Comparison of ENCODE assay signal across 8 cellular contexts in the genomic region with DNA sequence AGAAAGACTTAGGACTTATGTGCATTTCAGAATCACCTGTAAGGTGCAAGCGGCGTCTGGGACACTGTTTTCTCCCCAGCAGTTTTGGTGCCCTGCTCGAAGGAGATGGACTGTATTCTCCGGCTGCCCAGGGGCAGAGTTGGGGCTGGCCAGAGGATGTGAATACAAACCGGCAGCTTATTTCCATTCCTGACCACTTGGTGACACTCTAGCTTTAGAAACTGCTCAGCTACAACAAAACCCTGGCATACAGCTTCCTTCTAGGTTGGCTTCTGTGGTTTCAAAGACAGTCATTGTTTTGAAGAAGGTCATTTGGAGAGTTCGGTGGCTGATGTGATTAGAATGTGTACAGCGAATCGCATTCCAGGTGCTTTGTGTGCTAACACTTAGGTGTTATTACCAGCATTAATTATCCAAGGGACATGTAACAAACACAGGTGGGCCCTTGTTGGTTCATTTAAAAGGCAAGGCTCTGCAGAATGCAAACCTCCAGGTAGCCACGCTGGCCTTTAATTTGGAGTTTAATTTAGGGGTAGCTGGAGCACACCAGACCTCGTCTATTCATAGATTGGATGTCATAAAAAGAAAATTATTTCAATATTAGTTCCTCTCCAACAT.
A peak's percentile ranks its signal among the peaks of the same experiment; 100 is the strongest.
DNase-seq lines count a peak whose midpoint lies in the region; ATAC-seq and TF ChIP-seq lines count a peak whose summit lies in the region.

No MANE protein-coding gene starts in this region.

- no peak overlapping the region for H3K4me3 Mint-ChIP-seq in activated T-cell treated with anti-CD3 and anti-CD28 coated beads, Interleukin-2, amount 50 U/mL, for 72 hours
- H3K4me3 Mint-ChIP-seq in H9 (no peak overlapping the region), endodermal cell (no peak overlapping the region)

- CTCF ChIA-PET in RWPE1 (lab: Yijun Ruan, JAX), result interaction anchor here (0.5 to 1.9 kb wide), 11 partner anchors 19 to 1747 kb away, joined by 3 to 7 read pairs (median 4); no protein-coding TSS in a partner anchor

- WGBS in H9 (ENCODE audit: extremely low coverage, insufficient read length, low lambda C conversion rate), result no CpG with 5 or more reads among the region's 10 CpGs
- 44 to 63% methylated on average over 4 to 9 of the region's 10 CpGs for WGBS in endodermal cell (ENCODE audit: insufficient coverage in 1 of 2, insufficient read length in 1 of 2), 2 experiments
- WGBS in mesendoderm (ENCODE audit: extremely low coverage, insufficient coverage, low lambda C conversion rate), result no CpG with 5 or more reads among the region's 10 CpGs

- no peak overlapping the region for H2BK20ac ChIP-seq in H9 (ENCODE audit: low read depth, low read length, poor library complexity, severe bottlenecking)

- no peak overlapping the region for H3K27ac ChIP-seq in H9 (ENCODE audit: insufficient read length, low read depth, low read length)
- H3K27ac ChIP-seq in RWPE1, result no peak overlapping the region
- no peak overlapping the region for H3K27ac ChIP-seq in endodermal cell (ENCODE audit: low read depth, low read length)
- no peak overlapping the region for H3K27ac ChIP-seq in mesendoderm (ENCODE audit: low read depth, low read length)
- no peak overlapping the region for H3K27ac ChIP-seq in gastrocnemius medialis

- H3K36me3 Mint-ChIP-seq in activated T-cell treated with anti-CD3 and anti-CD28 coated beads, Interleukin-2, amount 50 U/mL, for 72 hours (ENCODE audit: insufficient read depth in 2 of 2), result no peaks in the 10 kb centered on the region
- H3K36me3 Mint-ChIP-seq in H9 (ENCODE audit: insufficient read depth in 1 of 3, low read depth in 3 of 3) (no peaks in the 10 kb centered on the region), endodermal cell (ENCODE audit: low read depth) (no peaks in the 10 kb centered on the region)

- peak; percentile 0 for DNase-seq in activated T-cell treated with anti-CD3 and anti-CD28 coated beads, Interleukin-2, amount 50 U/mL, for 72 hours
- no peak for DNase-seq in activated T-cell treated with anti-CD3 and anti-CD28 coated beads, Interleukin-2, amount 50 U/mL, for 48 hours
- peak; percentile 68 for DNase-seq in H9
- peak; percentile 83 to 86 for DNase-seq in Kasumi-1 (lab: John Stamatoyannopoulos, UW)
- DNase-seq in RWPE1 (ENCODE audit: low spot score), result peak; percentile 75
- DNase-seq in endodermal cell, result peak; percentile 84
- DNase-seq in mesendoderm, result peak; percentile 82
- no peak for DNase-seq in gastrocnemius medialis

- no peak overlapping the region for H2BK15ac ChIP-seq in H9 (ENCODE audit: low read depth, low read length)
- H2BK15ac ChIP-seq in mesendoderm (replicated peaks; ENCODE audit: low read depth), result no peak overlapping the region

- no peak overlapping the region for H2BK12ac ChIP-seq in H9 (ENCODE audit: insufficient read length, low read depth, low read length)

- ATAC-seq in activated T-cell treated with anti-CD3 and anti-CD28 coated beads, Interleukin-2, amount 50 U/mL, for 72 hours (replicated peaks in 1 of 2), result peak; percentile 48 to 51
- ATAC-seq in gastrocnemius medialis, result no peak

- no peak overlapping the region for H4K5ac ChIP-seq in H9 (ENCODE audit: insufficient read length, low read depth, low read length)
- no peak overlapping the region for H4K5ac ChIP-seq in mesendoderm (ENCODE audit: low read length)

- H4K91ac ChIP-seq in H9 (ENCODE audit: insufficient read length, low read depth, low read length), result no peak overlapping the region

- H4K8ac ChIP-seq in H9 (replicated peaks; ENCODE audit: insufficient read length, low read depth, low read length) (no peak overlapping the region), mesendoderm (ENCODE audit: low read depth, low read length) (no peak overlapping the region)

- no peak overlapping the region for H3K4me2 ChIP-seq in H9 (ENCODE audit: insufficient read depth, insufficient read length, low read length)
- H3K4me2 ChIP-seq in mesendoderm (ENCODE audit: low read length), result no peak overlapping the region

- TF ChIP-seq POLR2A in gastrocnemius medialis (IDR thresholded peaks at IDR 0.05), result no peak

- H2AK5ac ChIP-seq in H9 (ENCODE audit: insufficient read length, low read length), result no peak overlapping the region
- H2AK5ac ChIP-seq in mesendoderm (ENCODE audit: low read length), result no peak overlapping the region

- H2AFZ ChIP-seq in H9 (ENCODE audit: low read length), result no peak overlapping the region

- H3K79me1 ChIP-seq in H9 (ENCODE audit: insufficient read depth, low read depth, low read length, poor library complexity, severe bottlenecking), result no peaks in the 10 kb centered on the region
- H3K79me1 ChIP-seq in mesendoderm (ENCODE audit: low read length), result no peaks in the 10 kb centered on the region

- no peak overlapping the region for H3K14ac ChIP-seq in H9 (ENCODE audit: insufficient read depth, low read length)

- no peak overlapping the region for H3K27ac Mint-ChIP-seq in activated T-cell treated with anti-CD3 and anti-CD28 coated beads, Interleukin-2, amount 50 U/mL, for 72 hours
- no peak overlapping the region for H3K27ac Mint-ChIP-seq in H9
- no peak overlapping the region for H3K27ac Mint-ChIP-seq in endodermal cell

- H3K23ac ChIP-seq in H9 (ENCODE audit: insufficient read length, low read depth, low read length) (no peak overlapping the region), mesendoderm (ENCODE audit: low read length) (no peak overlapping the region)

- H3K23me2 ChIP-seq in H9 (ENCODE audit: insufficient read length, low read depth, low read length, poor library complexity, severe bottlenecking), result no peaks in the 10 kb centered on the region

- no peaks in the 10 kb centered on the region for H3K36me3 ChIP-seq in endodermal cell (ENCODE audit: control insufficient read depth, insufficient read depth, low read length)
- H3K36me3 ChIP-seq in mesendoderm (ENCODE audit: control insufficient read depth, insufficient read depth, low read length), result no peaks in the 10 kb centered on the region
- H3K36me3 ChIP-seq in gastrocnemius medialis, result no peaks in the 10 kb centered on the region

- H3T11ph ChIP-seq in H9 (ENCODE audit: low read length), result no peak overlapping the region

- intact Hi-C loops in gastrocnemius medialis (cut with DNase I; ENCODE audit: low total_unique reads), result no loop called here

- in situ Hi-C loops in gastrocnemius medialis (cut with MboI; ENCODE audit: low sequenced_read_pairs in 4 of 4), result no loop called here

- H3K9ac ChIP-seq in H9 (ENCODE audit: extremely low read depth, insufficient read length, low read length) (no peak overlapping the region), endodermal cell (ENCODE audit: extremely low read depth, low read length, poor library complexity, severe bottlenecking) (no peak overlapping the region), mesendoderm (ENCODE audit: low read length) (no peak overlapping the region)

- H2BK5ac ChIP-seq in H9 (ENCODE audit: insufficient read length, low read length) (no peak overlapping the region), mesendoderm (ENCODE audit: low read length) (no peak overlapping the region)

- no peaks in the 10 kb centered on the region for H3K27me3 Mint-ChIP-seq in activated T-cell treated with anti-CD3 and anti-CD28 coated beads, Interleukin-2, amount 50 U/mL, for 72 hours (ENCODE audit: low read depth)
- H3K27me3 Mint-ChIP-seq in H9 (ENCODE audit: low read depth) (no peaks in the 10 kb centered on the region), endodermal cell (ENCODE audit: insufficient read depth) (no peaks in the 10 kb centered on the region)

- H3K4me3 ChIP-seq in endodermal cell (ENCODE audit: low read length) (no peak overlapping the region), mesendoderm (ENCODE audit: low read length) (no peak overlapping the region), gastrocnemius medialis (no peak overlapping the region)

- no peaks in the 10 kb centered on the region for H3K4me1 Mint-ChIP-seq in activated T-cell treated with anti-CD3 and anti-CD28 coated beads, Interleukin-2, amount 50 U/mL, for 72 hours (ENCODE audit: low read depth)
- H3K4me1 Mint-ChIP-seq in H9 (peaks cover 3 to 5% of the 10 kb centered on the region in 2 experiments), endodermal cell (no peaks in the 10 kb centered on the region)

- H3K27me3 ChIP-seq in H9 (ENCODE audit: insufficient read depth, low read length) (no peaks in the 10 kb centered on the region), endodermal cell (ENCODE audit: control insufficient read depth, insufficient read depth, low read length, poor library complexity, severe bottlenecking) (no peaks in the 10 kb centered on the region), mesendoderm (ENCODE audit: insufficient read depth, low read length, poor library complexity) (no peaks in the 10 kb centered on the region), gastrocnemius medialis (no peaks in the 10 kb centered on the region)

- H3K56ac ChIP-seq in H9 (ENCODE audit: insufficient read length, low read depth, low read length), result no peak overlapping the region
- no peak overlapping the region for H3K56ac ChIP-seq in mesendoderm (ENCODE audit: low read length)

- no peak overlapping the region for H2BK120ac ChIP-seq in H9 (ENCODE audit: low read depth, low read length, poor library complexity, severe bottlenecking)
- no peak overlapping the region for H2BK120ac ChIP-seq in mesendoderm (ENCODE audit: low read depth, low read length)

- no peak overlapping the region for H3K4ac ChIP-seq in H9 (ENCODE audit: low read depth, low read length)
- H3K4ac ChIP-seq in mesendoderm (ENCODE audit: low read depth, low read length), result no peak overlapping the region

- peak; percentile 86 for TF ChIP-seq CTCF in H9 (conservative IDR thresholded peaks at IDR 0.05)
- peak; percentile 82 for TF ChIP-seq CTCF in RWPE1 (conservative IDR thresholded peaks at IDR 0.05; ENCODE audit: low read depth)
- peak; percentile 86 for TF ChIP-seq CTCF in endodermal cell (conservative IDR thresholded peaks at IDR 0.05)
- no peak for TF ChIP-seq CTCF in gastrocnemius medialis (IDR thresholded peaks at IDR 0.05 in 4 of 5, conservative IDR thresholded peaks at IDR 0.05 in 1 of 5)

- H3K9me3 ChIP-seq in H9 (ENCODE audit: control insufficient read depth, low read depth, low read length) (no peaks in the 10 kb centered on the region), endodermal cell (ENCODE audit: control insufficient read depth, low read length) (no peaks in the 10 kb centered on the region), gastrocnemius medialis (no peaks in the 10 kb centered on the region)

- H4K20me1 ChIP-seq in H9 (ENCODE audit: control insufficient read depth, insufficient read depth, insufficient read length), result no peaks in the 10 kb centered on the region

- H3K18ac ChIP-seq in H9 (ENCODE audit: insufficient read length, low read depth, low read length) (no peak overlapping the region), mesendoderm (ENCODE audit: low read length) (no peak overlapping the region)

- H3K79me2 ChIP-seq in H9 (ENCODE audit: insufficient read depth, low read length) (no peaks in the 10 kb centered on the region), mesendoderm (ENCODE audit: control insufficient read depth, insufficient read depth, low read length) (no peaks in the 10 kb centered on the region)

- H3K4me1 ChIP-seq in H9 (ENCODE audit: insufficient read depth, low read length), result no peaks in the 10 kb centered on the region
- H3K4me1 ChIP-seq in endodermal cell (ENCODE audit: control insufficient read depth, insufficient read depth, low read length), result no peaks in the 10 kb centered on the region
- H3K4me1 ChIP-seq in mesendoderm (ENCODE audit: control insufficient read depth, low read depth, low read length), result no peaks in the 10 kb centered on the region
- no peaks in the 10 kb centered on the region for H3K4me1 ChIP-seq in gastrocnemius medialis

- POLR2A ChIA-PET in RWPE1 (lab: Yijun Ruan, JAX; ENCODE audit: low non-redundant PET), result no interaction called here

- no peaks in the 10 kb centered on the region for H3K9me3 Mint-ChIP-seq in activated T-cell treated with anti-CD3 and anti-CD28 coated beads, Interleukin-2, amount 50 U/mL, for 72 hours
- H3K9me3 Mint-ChIP-seq in H9 (no peaks in the 10 kb centered on the region), endodermal cell (no peaks in the 10 kb centered on the region)

Comparison
In these comparisons a context has a peak if more than half of its experiments do, and no peak if none do; other contexts are left out.
1. DNase-seq: peak in activated T-cell treated with anti-CD3 and anti-CD28 coated beads, Interleukin-2, amount 50 U/mL, for 72 hours (2 of 2), H9 (single experiment), Kasumi-1 (2 of 2), RWPE1 (single experiment), endodermal cell (single experiment) and mesendoderm (single experiment); none in activated T-cell treated with anti-CD3 and anti-CD28 coated beads, Interleukin-2, amount 50 U/mL, for 48 hours (0 of 2) and gastrocnemius medialis (0 of 2).
2. ATAC-seq: peak in activated T-cell treated with anti-CD3 and anti-CD28 coated beads, Interleukin-2, amount 50 U/mL, for 72 hours (2 of 2); none in gastrocnemius medialis (0 of 2).
3. CTCF ChIP-seq: peak in H9 (single experiment), RWPE1 (single experiment) and endodermal cell (single experiment); none in gastrocnemius medialis (0 of 5).